ENCODE assay signal across 1 cellular context in the genomic region with DNA sequence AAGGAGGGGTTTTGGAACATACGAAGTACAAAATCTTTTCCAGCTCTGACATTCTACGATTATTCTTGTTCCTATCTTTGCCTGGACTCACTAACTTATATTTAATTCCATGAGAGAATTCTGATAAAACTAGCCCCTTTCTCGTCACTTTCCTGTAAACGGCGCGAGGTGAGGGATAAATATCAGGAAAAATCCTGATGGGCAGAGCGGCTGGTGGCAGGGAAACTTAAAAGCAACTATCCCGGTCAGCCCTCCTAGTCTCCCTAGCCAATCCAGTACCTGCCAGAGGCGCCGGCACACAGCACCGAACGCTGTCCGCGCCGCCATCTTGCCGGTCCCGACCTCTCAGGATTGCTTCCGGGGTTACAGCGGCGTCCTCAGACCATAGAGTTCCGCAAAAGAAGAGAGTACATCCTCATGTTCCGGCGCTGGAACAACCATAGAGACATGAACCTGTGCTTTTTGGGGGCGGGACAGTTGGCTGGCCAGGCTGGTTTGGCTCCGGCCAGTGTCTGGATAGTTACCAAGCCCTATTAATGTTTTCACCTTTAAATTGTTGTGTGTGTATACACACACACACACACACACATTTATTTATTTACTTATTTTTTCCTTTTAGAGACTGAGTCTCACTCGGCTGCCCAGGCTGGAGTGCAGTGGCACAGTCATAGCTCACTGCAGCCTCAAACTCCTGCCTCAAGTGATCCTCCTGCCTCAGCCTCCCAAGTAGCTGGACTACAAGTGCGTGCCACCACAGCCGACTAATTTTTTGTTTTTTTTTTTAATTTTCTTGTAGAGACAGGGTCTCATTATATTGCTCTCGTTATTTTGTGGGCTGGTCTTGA.
TF ChIP-seq lines count a peak whose summit lies in the region.

A gene (minus strand): TSS at position 339 of the 845 bp plus-strand sequence. CDS start 12 bp downstream, at position 327.

TF ChIP-seq in HepG2, 621 proteins besides CTCF, POLR2A, EP300 and RAD21 (continued from another document and continues in another):
- TF ChIP-seq, protein P1, sequence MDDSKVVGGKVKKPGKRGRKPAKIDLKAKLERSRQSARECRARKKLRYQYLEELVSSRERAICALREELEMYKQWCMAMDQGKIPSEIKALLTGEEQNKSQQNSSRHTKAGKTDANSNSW (CRISPR knock-in tag; IDR thresholded peaks at IDR 0.05; ENCODE audit: borderline replicate concordance) = no peak
- peak; percentile 85 for TF ChIP-seq ZBTB38 (CRISPR knock-in tag; IDR thresholded peaks at IDR 0.05)
- TF ChIP-seq GABPA (IDR thresholded peaks at IDR 0.05; ENCODE audit: low read depth, low read length) = peak; percentile 90
- peak; percentile 100 for TF ChIP-seq GABPA (CRISPR knock-in tag; IDR thresholded peaks at IDR 0.05; ENCODE audit: low read depth)
- TF ChIP-seq, protein P2, sequence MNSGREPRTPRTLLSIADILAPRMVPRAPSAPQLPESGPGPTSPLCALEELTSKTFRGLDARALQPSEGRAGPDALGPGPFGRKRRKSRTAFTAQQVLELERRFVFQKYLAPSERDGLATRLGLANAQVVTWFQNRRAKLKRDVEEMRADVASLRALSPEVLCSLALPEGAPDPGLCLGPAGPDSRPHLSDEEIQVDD (CRISPR knock-in tag; IDR thresholded peaks at IDR 0.05; ENCODE audit: borderline replicate concordance) = no peak
- TF ChIP-seq ESRRA (CRISPR knock-in tag; IDR thresholded peaks at IDR 0.05; ENCODE audit: low read depth) = peak; percentile 35; the same call in 1 of the 2 replicates
- no peak; the same call in 1 of the 2 replicates for TF ChIP-seq MEIS1 (CRISPR knock-in tag; IDR thresholded peaks at IDR 0.05; ENCODE audit: borderline replicate concordance)
- peak; percentile 83; the same call in 1 of the 2 replicates for TF ChIP-seq ETV6 (CRISPR knock-in tag; conservative IDR thresholded peaks at IDR 0.05)
- TF ChIP-seq NFRKB (IDR thresholded peaks at IDR 0.05) = no peak
- TF ChIP-seq ATF1 (CRISPR knock-in tag; IDR thresholded peaks at IDR 0.05) = peak; percentile 86
- TF ChIP-seq, protein P3, sequence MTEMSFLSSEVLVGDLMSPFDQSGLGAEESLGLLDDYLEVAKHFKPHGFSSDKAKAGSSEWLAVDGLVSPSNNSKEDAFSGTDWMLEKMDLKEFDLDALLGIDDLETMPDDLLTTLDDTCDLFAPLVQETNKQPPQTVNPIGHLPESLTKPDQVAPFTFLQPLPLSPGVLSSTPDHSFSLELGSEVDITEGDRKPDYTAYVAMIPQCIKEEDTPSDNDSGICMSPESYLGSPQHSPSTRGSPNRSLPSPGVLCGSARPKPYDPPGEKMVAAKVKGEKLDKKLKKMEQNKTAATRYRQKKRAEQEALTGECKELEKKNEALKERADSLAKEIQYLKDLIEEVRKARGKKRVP (CRISPR knock-in tag; IDR thresholded peaks at IDR 0.05) = peak in 1 of 2 experiments; percentile 56; a peak in 2 of 4 replicates
- TF ChIP-seq, protein P4, sequence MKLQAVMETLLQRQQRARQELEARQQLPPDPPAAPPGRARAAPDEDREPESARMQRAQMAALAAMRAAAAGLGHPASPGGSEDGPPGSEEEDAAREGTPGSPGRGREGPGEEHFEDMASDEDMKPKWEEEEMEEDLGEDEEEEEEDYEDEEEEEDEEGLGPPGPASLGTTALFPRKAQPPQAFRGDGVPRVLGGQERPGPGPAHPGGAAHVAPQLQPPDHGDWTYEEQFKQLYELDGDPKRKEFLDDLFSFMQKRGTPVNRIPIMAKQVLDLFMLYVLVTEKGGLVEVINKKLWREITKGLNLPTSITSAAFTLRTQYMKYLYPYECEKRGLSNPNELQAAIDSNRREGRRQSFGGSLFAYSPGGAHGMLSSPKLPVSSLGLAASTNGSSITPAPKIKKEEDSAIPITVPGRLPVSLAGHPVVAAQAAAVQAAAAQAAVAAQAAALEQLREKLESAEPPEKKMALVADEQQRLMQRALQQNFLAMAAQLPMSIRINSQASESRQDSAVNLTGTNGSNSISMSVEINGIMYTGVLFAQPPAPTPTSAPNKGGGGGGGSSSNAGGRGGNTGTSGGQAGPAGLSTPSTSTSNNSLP (IDR thresholded peaks at IDR 0.05; ENCODE audit: low read depth, low read length) = 0 out of 2 replicates have a peak, but pooled peaks have one; percentile 10
- TF ChIP-seq HOXA3 (CRISPR knock-in tag; IDR thresholded peaks at IDR 0.05) = peak; percentile 99
- peak; percentile 75 for TF ChIP-seq SALL2 (CRISPR knock-in tag; IDR thresholded peaks at IDR 0.05)
- peak; percentile 89 for TF ChIP-seq ELF1 (CRISPR knock-in tag; IDR thresholded peaks at IDR 0.05)
- TF ChIP-seq, protein P5, sequence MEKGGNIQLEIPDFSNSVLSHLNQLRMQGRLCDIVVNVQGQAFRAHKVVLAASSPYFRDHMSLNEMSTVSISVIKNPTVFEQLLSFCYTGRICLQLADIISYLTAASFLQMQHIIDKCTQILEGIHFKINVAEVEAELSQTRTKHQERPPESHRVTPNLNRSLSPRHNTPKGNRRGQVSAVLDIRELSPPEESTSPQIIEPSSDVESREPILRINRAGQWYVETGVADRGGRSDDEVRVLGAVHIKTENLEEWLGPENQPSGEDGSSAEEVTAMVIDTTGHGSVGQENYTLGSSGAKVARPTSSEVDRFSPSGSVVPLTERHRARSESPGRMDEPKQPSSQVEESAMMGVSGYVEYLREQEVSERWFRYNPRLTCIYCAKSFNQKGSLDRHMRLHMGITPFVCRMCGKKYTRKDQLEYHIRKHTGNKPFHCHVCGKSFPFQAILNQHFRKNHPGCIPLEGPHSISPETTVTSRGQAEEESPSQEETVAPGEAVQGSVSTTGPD (CRISPR knock-in tag; IDR thresholded peaks at IDR 0.05) = peak; percentile 41
- TF ChIP-seq HNRNPK (IDR thresholded peaks at IDR 0.05; ENCODE audit: low read depth, low read length, poor library complexity, severe bottlenecking) = no peak
- TF ChIP-seq GFI1 (CRISPR knock-in tag; IDR thresholded peaks at IDR 0.05; ENCODE audit: borderline replicate concordance) = peak; percentile 65
- 0 out of 2 replicates have a peak, but pooled peaks have one; percentile 46 for TF ChIP-seq MYNN (CRISPR knock-in tag; IDR thresholded peaks at IDR 0.05; ENCODE audit: low read depth)
- no peak for TF ChIP-seq ZNF672 (CRISPR knock-in tag; IDR thresholded peaks at IDR 0.05)
- TF ChIP-seq, protein P6, sequence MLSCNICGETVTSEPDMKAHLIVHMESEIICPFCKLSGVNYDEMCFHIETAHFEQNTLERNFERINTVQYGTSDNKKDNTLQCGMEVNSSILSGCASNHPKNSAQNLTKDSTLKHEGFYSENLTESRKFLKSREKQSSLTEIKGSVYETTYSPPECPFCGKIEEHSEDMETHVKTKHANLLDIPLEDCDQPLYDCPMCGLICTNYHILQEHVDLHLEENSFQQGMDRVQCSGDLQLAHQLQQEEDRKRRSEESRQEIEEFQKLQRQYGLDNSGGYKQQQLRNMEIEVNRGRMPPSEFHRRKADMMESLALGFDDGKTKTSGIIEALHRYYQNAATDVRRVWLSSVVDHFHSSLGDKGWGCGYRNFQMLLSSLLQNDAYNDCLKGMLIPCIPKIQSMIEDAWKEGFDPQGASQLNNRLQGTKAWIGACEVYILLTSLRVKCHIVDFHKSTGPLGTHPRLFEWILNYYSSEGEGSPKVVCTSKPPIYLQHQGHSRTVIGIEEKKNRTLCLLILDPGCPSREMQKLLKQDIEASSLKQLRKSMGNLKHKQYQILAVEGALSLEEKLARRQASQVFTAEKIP (CRISPR knock-in tag; IDR thresholded peaks at IDR 0.05; ENCODE audit: borderline replicate concordance) = no peak
- no peak for TF ChIP-seq ZNF737 (CRISPR knock-in tag; IDR thresholded peaks at IDR 0.05; ENCODE audit: borderline replicate concordance)
- TF ChIP-seq ZC3H4 (CRISPR knock-in tag; IDR thresholded peaks at IDR 0.05; ENCODE audit: borderline replicate concordance) = no peak
- TF ChIP-seq ZNF782 (CRISPR knock-in tag; IDR thresholded peaks at IDR 0.05; ENCODE audit: borderline replicate concordance) = no peak
- TF ChIP-seq IKZF4 (CRISPR knock-in tag; IDR thresholded peaks at IDR 0.05; ENCODE audit: borderline replicate concordance, low read depth, not compliant biosample characterization) = no peak
- peak; percentile 83 for TF ChIP-seq MEIS2 (CRISPR knock-in tag; IDR thresholded peaks at IDR 0.05)
- no peak for TF ChIP-seq ZNF180 (CRISPR knock-in tag; IDR thresholded peaks at IDR 0.05; ENCODE audit: borderline replicate concordance, low read depth)
- no peak for TF ChIP-seq SMYD3 (CRISPR knock-in tag; IDR thresholded peaks at IDR 0.05)
- TF ChIP-seq PCBP1 (IDR thresholded peaks at IDR 0.05; ENCODE audit: borderline replicate concordance, low read depth, low read length) = no peak
- TF ChIP-seq FOXO1 (CRISPR knock-in tag; IDR thresholded peaks at IDR 0.05) = peak; percentile 72
- TF ChIP-seq, protein P7, sequence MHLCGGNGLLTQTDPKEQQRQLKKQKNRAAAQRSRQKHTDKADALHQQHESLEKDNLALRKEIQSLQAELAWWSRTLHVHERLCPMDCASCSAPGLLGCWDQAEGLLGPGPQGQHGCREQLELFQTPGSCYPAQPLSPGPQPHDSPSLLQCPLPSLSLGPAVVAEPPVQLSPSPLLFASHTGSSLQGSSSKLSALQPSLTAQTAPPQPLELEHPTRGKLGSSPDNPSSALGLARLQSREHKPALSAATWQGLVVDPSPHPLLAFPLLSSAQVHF (CRISPR knock-in tag; IDR thresholded peaks at IDR 0.05) = no peak
- TF ChIP-seq ZNF761 (CRISPR knock-in tag; conservative IDR thresholded peaks at IDR 0.05) = no peak
- peak; percentile 85 for TF ChIP-seq DMAP1 (CRISPR knock-in tag; IDR thresholded peaks at IDR 0.05)
- no peak for TF ChIP-seq ZNF746 (CRISPR knock-in tag; IDR thresholded peaks at IDR 0.05)
- peak; percentile 83; the same call in 1 of the 2 replicates for TF ChIP-seq ZFP36L1 (CRISPR knock-in tag; IDR thresholded peaks at IDR 0.05)
- TF ChIP-seq, protein P8, sequence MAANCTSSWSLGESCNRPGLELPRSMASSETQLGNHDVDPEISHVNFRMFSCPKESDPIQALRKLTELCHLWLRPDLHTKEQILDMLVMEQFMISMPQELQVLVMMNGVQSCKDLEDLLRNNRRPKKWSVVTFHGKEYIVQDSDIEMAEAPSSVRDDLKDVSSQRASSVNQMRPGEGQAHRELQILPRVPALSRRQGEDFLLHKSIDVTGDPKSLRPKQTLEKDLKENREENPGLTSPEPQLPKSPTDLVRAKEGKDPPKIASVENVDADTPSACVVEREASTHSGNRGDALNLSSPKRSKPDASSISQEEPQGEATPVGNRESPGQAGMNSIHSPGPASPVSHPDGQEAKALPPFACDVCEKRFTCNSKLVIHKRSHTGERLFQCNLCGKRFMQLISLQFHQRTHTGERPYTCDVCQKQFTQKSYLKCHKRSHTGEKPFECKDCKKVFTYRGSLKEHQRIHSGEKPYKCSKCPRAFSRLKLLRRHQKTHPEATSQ (CRISPR knock-in tag; IDR thresholded peaks at IDR 0.05; ENCODE audit: borderline replicate concordance) = peak; percentile 30; the same call in 1 of the 2 replicates
- TF ChIP-seq ZNF891 (CRISPR knock-in tag; IDR thresholded peaks at IDR 0.05) = peak; percentile 88; the same call in 1 of the 2 replicates
- TF ChIP-seq, protein P9, sequence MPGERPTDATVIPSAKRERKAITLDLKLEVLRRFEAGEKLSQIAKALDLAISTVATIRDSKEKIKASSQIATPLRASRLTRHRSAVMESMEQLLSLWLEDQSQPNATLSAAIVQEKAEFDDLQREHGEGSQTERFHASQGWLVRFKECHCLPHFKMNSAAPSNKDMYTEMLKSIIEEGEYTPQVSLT (CRISPR knock-in tag; IDR thresholded peaks at IDR 0.05; ENCODE audit: borderline replicate concordance, low read depth) = no peak
- no peak for TF ChIP-seq ZNF841 (CRISPR knock-in tag; IDR thresholded peaks at IDR 0.05; ENCODE audit: borderline replicate concordance)
- TF ChIP-seq, protein P10, sequence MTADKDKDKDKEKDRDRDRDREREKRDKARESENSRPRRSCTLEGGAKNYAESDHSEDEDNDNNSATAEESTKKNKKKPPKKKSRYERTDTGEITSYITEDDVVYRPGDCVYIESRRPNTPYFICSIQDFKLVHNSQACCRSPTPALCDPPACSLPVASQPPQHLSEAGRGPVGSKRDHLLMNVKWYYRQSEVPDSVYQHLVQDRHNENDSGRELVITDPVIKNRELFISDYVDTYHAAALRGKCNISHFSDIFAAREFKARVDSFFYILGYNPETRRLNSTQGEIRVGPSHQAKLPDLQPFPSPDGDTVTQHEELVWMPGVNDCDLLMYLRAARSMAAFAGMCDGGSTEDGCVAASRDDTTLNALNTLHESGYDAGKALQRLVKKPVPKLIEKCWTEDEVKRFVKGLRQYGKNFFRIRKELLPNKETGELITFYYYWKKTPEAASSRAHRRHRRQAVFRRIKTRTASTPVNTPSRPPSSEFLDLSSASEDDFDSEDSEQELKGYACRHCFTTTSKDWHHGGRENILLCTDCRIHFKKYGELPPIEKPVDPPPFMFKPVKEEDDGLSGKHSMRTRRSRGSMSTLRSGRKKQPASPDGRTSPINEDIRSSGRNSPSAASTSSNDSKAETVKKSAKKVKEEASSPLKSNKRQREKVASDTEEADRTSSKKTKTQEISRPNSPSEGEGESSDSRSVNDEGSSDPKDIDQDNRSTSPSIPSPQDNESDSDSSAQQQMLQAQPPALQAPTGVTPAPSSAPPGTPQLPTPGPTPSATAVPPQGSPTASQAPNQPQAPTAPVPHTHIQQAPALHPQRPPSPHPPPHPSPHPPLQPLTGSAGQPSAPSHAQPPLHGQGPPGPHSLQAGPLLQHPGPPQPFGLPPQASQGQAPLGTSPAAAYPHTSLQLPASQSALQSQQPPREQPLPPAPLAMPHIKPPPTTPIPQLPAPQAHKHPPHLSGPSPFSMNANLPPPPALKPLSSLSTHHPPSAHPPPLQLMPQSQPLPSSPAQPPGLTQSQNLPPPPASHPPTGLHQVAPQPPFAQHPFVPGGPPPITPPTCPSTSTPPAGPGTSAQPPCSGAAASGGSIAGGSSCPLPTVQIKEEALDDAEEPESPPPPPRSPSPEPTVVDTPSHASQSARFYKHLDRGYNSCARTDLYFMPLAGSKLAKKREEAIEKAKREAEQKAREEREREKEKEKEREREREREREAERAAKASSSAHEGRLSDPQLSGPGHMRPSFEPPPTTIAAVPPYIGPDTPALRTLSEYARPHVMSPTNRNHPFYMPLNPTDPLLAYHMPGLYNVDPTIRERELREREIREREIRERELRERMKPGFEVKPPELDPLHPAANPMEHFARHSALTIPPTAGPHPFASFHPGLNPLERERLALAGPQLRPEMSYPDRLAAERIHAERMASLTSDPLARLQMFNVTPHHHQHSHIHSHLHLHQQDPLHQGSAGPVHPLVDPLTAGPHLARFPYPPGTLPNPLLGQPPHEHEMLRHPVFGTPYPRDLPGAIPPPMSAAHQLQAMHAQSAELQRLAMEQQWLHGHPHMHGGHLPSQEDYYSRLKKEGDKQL (CRISPR knock-in tag; IDR thresholded peaks at IDR 0.05; ENCODE audit: low read depth) = peak; percentile 53; the same call in 1 of the 2 replicates
- peak; percentile 75; the same call in 1 of the 2 replicates for TF ChIP-seq ZNF558 (CRISPR knock-in tag; IDR thresholded peaks at IDR 0.05; ENCODE audit: borderline replicate concordance)
- TF ChIP-seq BRD4 (CRISPR knock-in tag; IDR thresholded peaks at IDR 0.05) = peak; percentile 66; the same call in 1 of the 2 replicates
- TF ChIP-seq U2AF1 (optimal IDR thresholded peaks at IDR 0.05; ENCODE audit: low read depth, low read length) = peak; percentile 98
- TF ChIP-seq NBN (conservative IDR thresholded peaks at IDR 0.05) = no peak
- TF ChIP-seq NRL (CRISPR knock-in tag; IDR thresholded peaks at IDR 0.05; ENCODE audit: borderline replicate concordance) = peak; percentile 77; the same call in 1 of the 2 replicates
- no peak for TF ChIP-seq PCBP2 (optimal IDR thresholded peaks at IDR 0.05; ENCODE audit: low read depth, low read length, poor library complexity, severe bottlenecking)
- TF ChIP-seq ZNF616 (CRISPR knock-in tag; IDR thresholded peaks at IDR 0.05; ENCODE audit: low read depth) = no peak
- TF ChIP-seq SNAI1 (CRISPR knock-in tag; IDR thresholded peaks at IDR 0.05; ENCODE audit: borderline replicate concordance) = no peak
- peak; percentile 47; the same call in 1 of the 2 replicates for TF ChIP-seq HMG20A (CRISPR knock-in tag; IDR thresholded peaks at IDR 0.05; ENCODE audit: borderline replicate concordance)
- TF ChIP-seq FOXA3 (CRISPR knock-in tag; IDR thresholded peaks at IDR 0.05) = peak; percentile 75
- peak; percentile 60; the same call in 1 of the 2 replicates for TF ChIP-seq SP2 (CRISPR knock-in tag; IDR thresholded peaks at IDR 0.05)
